32 cellular contexts compared by ENCODE assay signal in the genomic region with DNA sequence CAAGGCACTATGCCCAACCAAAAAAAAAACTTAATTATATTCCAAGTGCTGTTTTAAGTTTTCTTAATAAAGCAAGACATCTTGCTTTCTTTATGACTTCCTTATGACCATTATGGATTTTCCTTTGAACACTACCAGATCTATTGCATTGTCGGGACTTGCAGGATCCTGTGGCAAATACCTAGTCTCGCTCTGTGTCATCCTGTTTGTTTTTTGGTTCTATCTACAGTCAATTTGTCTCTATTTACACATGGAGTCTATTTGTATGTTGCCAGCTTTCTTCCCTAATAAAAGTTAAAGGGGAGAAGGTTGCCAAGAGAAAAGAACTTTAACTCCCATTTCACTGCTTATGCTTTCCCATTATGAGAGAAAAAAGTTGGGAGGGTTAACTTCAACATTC. TPM values are rescaled to one million over a fixed set of nuclear protein-coding genes. Genes with fewer than 3 reads are reported as not detected.
DNase-seq lines count a peak whose midpoint lies in the region; ATAC-seq lines count a peak whose summit lies in the region.
"Had no signal": no experiment of that assay in that cellular context is flagged by ENCODE, and none has a peak within 500 bp of the region (broad histone marks: within the 10 kb centered on the region; RNA-seq: fewer than 3 reads in every experiment).

No MANE protein-coding gene starts in this region.

- no peaks in the 10 kb centered on the region for H3K9me3 Mint-ChIP-seq in activated naive CD4-positive, alpha-beta T cell treated with anti-CD3 and anti-CD28 coated beads, Interleukin-2, amount 50 U/mL, for 24 hours
- H3K9me3 Mint-ChIP-seq in activated naive CD4-positive, alpha-beta T cell treated with anti-CD3 and anti-CD28 coated beads, Interleukin-2, amount 50 U/mL, for 72 hours = peaks cover 0 to 4% of the 10 kb centered on the region in 2 donors
- H3K9me3 Mint-ChIP-seq in activated naive CD8-positive, alpha-beta T cell treated with anti-CD3 and anti-CD28 coated beads, Interleukin-2, amount 50 U/mL, for 24 hours = no peaks in the 10 kb centered on the region
- H3K9me3 Mint-ChIP-seq: IgD-negative memory B cell, immature natural killer cell, natural killer cell had no signal

- H3K4me1 Mint-ChIP-seq in activated naive CD4-positive, alpha-beta T cell treated with anti-CD3 and anti-CD28 coated beads, Interleukin-2, amount 50 U/mL, for 24 hours = peaks cover 54% of the 10 kb centered on the region
- H3K4me1 Mint-ChIP-seq in activated naive CD8-positive, alpha-beta T cell treated with anti-CD3 and anti-CD28 coated beads, Interleukin-2, amount 50 U/mL, for 24 hours = peaks cover 49% of the 10 kb centered on the region

- no peak overlapping the region for H3K4me3 ChIP-seq in SK-N-MC
- H3K4me3 ChIP-seq: body of pancreas, gastroesophageal sphincter, psoas muscle, stomach, vagina had no signal

- DNase-seq in activated naive CD4-positive, alpha-beta T cell treated with anti-CD3 and anti-CD28 coated beads, Interleukin-2, amount 50 U/mL, for 72 hours (ENCODE audit: low spot score in 2 of 2) = no peak
- DNase-seq in SK-N-MC (ENCODE audit: low read depth, low spot score) (no peak), DMS 273 treated with DMSO at 0.1 percent for 48 hours (lab: John Stamatoyannopoulos, UW) (no peak), G401 (ENCODE audit: low spot score) (no peak), globus pallidus (ENCODE audit: low spot score) (no peak)
- no peak for DNase-seq in activated naive CD8-positive, alpha-beta T cell treated with anti-CD3 and anti-CD28 coated beads, Interleukin-2, amount 50 U/mL, for 24 hours
- DNase-seq: activated CD8-positive, alpha-beta memory T cell treated with anti-CD3 and anti-CD28 coated beads, Interleukin-2, amount 50 U/mL, for 48 hours; activated effector memory CD4-positive, alpha-beta T cell treated with anti-CD3 and anti-CD28 coated beads, Interleukin-2, amount 50 U/mL, for 16 hours; body of pancreas; Caco-2; GDM1; hypothalamus; immature natural killer cell; left cardiac atrium; natural killer cell; NCI-H1048; NCI-H1694; NCI-H446 treated with DMSO at 0.1 percent for 48 hours; NCI-H774; occipital lobe; psoas muscle; SHP77; stimulated activated CD8-positive, alpha-beta memory T cell treated with anti-CD3 and anti-CD28 coated beads, Interleukin-4, amount 100 ng/mL, for 48 hours; stomach; T-helper 9 cell had no signal

- H3K27ac Mint-ChIP-seq in activated naive CD4-positive, alpha-beta T cell treated with anti-CD3 and anti-CD28 coated beads, Interleukin-2, amount 50 U/mL, for 24 hours = peak overlapping the region; percentile 30
- peak overlapping the region in 1 of 2 donors; percentile 13 for H3K27ac Mint-ChIP-seq in activated naive CD4-positive, alpha-beta T cell treated with anti-CD3 and anti-CD28 coated beads, Interleukin-2, amount 50 U/mL, for 72 hours
- H3K27ac Mint-ChIP-seq in activated naive CD8-positive, alpha-beta T cell treated with anti-CD3 and anti-CD28 coated beads, Interleukin-2, amount 50 U/mL, for 24 hours = peak overlapping the region; percentile 55

- peaks cover 37% of the 10 kb centered on the region for H3K36me3 Mint-ChIP-seq in activated naive CD4-positive, alpha-beta T cell treated with anti-CD3 and anti-CD28 coated beads, Interleukin-2, amount 50 U/mL, for 24 hours
- peaks cover 44 to 73% of the 10 kb centered on the region in 2 donors for H3K36me3 Mint-ChIP-seq in activated naive CD4-positive, alpha-beta T cell treated with anti-CD3 and anti-CD28 coated beads, Interleukin-2, amount 50 U/mL, for 72 hours
- H3K36me3 Mint-ChIP-seq in activated naive CD8-positive, alpha-beta T cell treated with anti-CD3 and anti-CD28 coated beads, Interleukin-2, amount 50 U/mL, for 24 hours (ENCODE audit: low read depth) = peaks cover 75% of the 10 kb centered on the region
- H3K36me3 Mint-ChIP-seq: natural killer cell had no signal

- peak overlapping the region; percentile 61 for H3K27ac ChIP-seq in SK-N-MC
- H3K27ac ChIP-seq: body of pancreas, gastroesophageal sphincter, psoas muscle, stomach, vagina had no signal

- no peaks in the 10 kb centered on the region for H3K9me3 ChIP-seq in SK-N-MC (ENCODE audit: low read depth, low read length)
- H3K9me3 ChIP-seq: body of pancreas, Caco-2, gastroesophageal sphincter, psoas muscle, stomach, vagina had no signal

- no peak overlapping the region for H3K9ac ChIP-seq in SK-N-MC (ENCODE audit: insufficient read length)

- peak overlapping the region; percentile 3 for H3K4me3 Mint-ChIP-seq in activated naive CD4-positive, alpha-beta T cell treated with anti-CD3 and anti-CD28 coated beads, Interleukin-2, amount 50 U/mL, for 24 hours
- H3K4me3 Mint-ChIP-seq in activated naive CD8-positive, alpha-beta T cell treated with anti-CD3 and anti-CD28 coated beads, Interleukin-2, amount 50 U/mL, for 24 hours = no peak overlapping the region
- H3K4me3 Mint-ChIP-seq: immature natural killer cell, natural killer cell had no signal

- peaks cover 72% of the 10 kb centered on the region for H3K36me3 ChIP-seq in SK-N-MC (ENCODE audit: insufficient read depth, low read length)

- no peaks in the 10 kb centered on the region for H3K27me3 Mint-ChIP-seq in activated naive CD4-positive, alpha-beta T cell treated with anti-CD3 and anti-CD28 coated beads, Interleukin-2, amount 50 U/mL, for 24 hours
- H3K27me3 Mint-ChIP-seq in activated naive CD8-positive, alpha-beta T cell treated with anti-CD3 and anti-CD28 coated beads, Interleukin-2, amount 50 U/mL, for 24 hours = no peaks in the 10 kb centered on the region
- H3K27me3 Mint-ChIP-seq: IgD-negative memory B cell had no signal

- in situ Hi-C loops in G401 (cut with HindIII; ENCODE audit: low sequenced_read_pairs) = no loop called here

- ATAC-seq in activated naive CD4-positive, alpha-beta T cell treated with anti-CD3 and anti-CD28 coated beads, Interleukin-2, amount 50 U/mL, for 72 hours = no peak
- no peak for ATAC-seq in activated naive CD8-positive, alpha-beta T cell treated with anti-CD3 and anti-CD28 coated beads, Interleukin-2, amount 50 U/mL, for 24 hours
- ATAC-seq: body of pancreas, gastroesophageal sphincter, HCT116, left cardiac atrium, natural killer cell, Panc1, psoas muscle, sciatic nerve had no signal

RNA-seq across cellular contexts. Expression of gene HINT1, which starts 4.9 kb away (rescaled TPM):
- total RNA-seq in activated naive CD4-positive, alpha-beta T cell treated with anti-CD3 and anti-CD28 coated beads, Interleukin-2, amount 50 U/mL, for 72 hours = 100 to 1,000 TPM; 322 to 373 TPM
- total RNA-seq in G401 (2014; rRNA removed; shearing (Covaris generic)) = 187 and 227 TPM in 2 replicates

RNA-seq across cellular contexts. Expression of gene LYRM7, which starts 10.6 kb away (rescaled TPM):
- total RNA-seq in activated naive CD4-positive, alpha-beta T cell treated with anti-CD3 and anti-CD28 coated beads, Interleukin-2, amount 50 U/mL, for 72 hours = 10 to 100 TPM; 11.3 to 17.7 TPM
- 2.8 and 5.2 TPM in 2 replicates for total RNA-seq in G401 (2014; rRNA removed; shearing (Covaris generic))
